ENCODE assay signal across 8 cellular contexts in the genomic region with DNA sequence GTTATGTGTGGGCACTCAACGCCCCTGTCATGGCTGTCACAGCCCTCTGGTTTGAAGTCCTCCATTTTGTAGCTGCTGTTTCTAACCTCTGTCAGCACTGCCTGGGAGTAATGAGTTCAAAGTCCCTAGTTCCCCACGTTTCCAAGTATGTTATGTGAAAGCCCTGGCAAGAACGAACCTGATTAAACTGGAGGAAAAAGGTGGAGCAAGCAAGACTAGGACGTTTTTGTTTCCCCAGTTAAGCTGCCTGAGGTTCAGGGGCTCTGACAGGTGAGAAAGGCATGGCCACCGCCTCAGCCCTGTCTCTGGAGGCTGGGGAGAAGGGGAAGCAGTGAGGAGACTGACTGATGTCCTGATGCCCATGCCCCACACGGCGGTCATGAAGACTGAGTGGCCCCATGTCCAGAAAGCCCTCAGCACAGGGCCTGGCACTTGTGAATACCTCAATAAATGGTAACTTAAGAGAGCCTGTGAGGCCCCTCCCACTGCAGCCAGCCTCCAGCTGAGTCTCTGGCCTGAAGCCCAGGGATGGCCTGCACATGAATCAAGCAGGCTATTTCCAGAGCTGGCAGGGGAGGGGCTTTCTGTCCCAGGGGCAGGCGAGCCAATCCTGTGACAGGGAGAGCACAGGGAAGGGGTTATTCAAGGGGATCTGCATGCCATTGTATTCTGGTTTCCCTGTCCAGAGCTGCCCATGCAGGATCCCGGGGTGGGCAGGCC.
DNase-seq lines count a peak whose midpoint lies in the region; ATAC-seq, FAIRE-seq and TF ChIP-seq lines count a peak whose summit lies in the region.

No MANE protein-coding gene starts in this region.

- FAIRE-seq in GM19239 (lab: Jason Lieb, UNC), result no peak

- H3K27me3 ChIP-seq in esophagus muscularis mucosa, result no peaks in the 10 kb centered on the region
- H3K27me3 ChIP-seq in mucosa of rectum (ENCODE audit: control insufficient read depth in 2 of 2, insufficient read depth in 2 of 2, low read length in 2 of 2), result no peaks in the 10 kb centered on the region
- H3K27me3 ChIP-seq in effector memory CD4-positive, alpha-beta T cell (replicated peaks; ENCODE audit: control insufficient read depth, insufficient read depth, low read length, poor library complexity, severe bottlenecking), result no peaks in the 10 kb centered on the region

- no peaks in the 10 kb centered on the region for H3K9me3 ChIP-seq in esophagus muscularis mucosa
- H3K9me3 ChIP-seq in mucosa of rectum (ENCODE audit: control insufficient read depth in 2 of 2, low read length in 2 of 2), result no peaks in the 10 kb centered on the region
- H3K9me3 ChIP-seq in effector memory CD4-positive, alpha-beta T cell (ENCODE audit: control insufficient read depth, low read length), result no peaks in the 10 kb centered on the region

- H3K4me3 ChIP-seq in HFF-Myc (replicated peaks; ENCODE audit: low read depth, low read length), result no peak overlapping the region
- no peak overlapping the region for H3K4me3 ChIP-seq in esophagus muscularis mucosa
- H3K4me3 ChIP-seq in mucosa of rectum (ENCODE audit: low read length in 2 of 2), result peak overlapping the region in 1 of 2 donors; percentile 38
- no peak overlapping the region for H3K4me3 ChIP-seq in effector memory CD4-positive, alpha-beta T cell (ENCODE audit: insufficient read depth, low read depth, low read length, poor library complexity, severe bottlenecking)

- TF ChIP-seq CTCF in HFF-Myc (IDR thresholded peaks at IDR 0.05; ENCODE audit: low read depth, low read length, missing control alignments) (no peak), esophagus muscularis mucosa (IDR thresholded peaks at IDR 0.05) (no peak)

- WGBS in esophagus muscularis mucosa, result 24% methylated on average over 6 of the region's 9 CpGs

- TF ChIP-seq POLR2A in esophagus muscularis mucosa (IDR thresholded peaks at IDR 0.05; ENCODE audit: low read depth), result no peak

- intact Hi-C loops in esophagus muscularis mucosa (cut with DNase I), result no loop called here

- H3K4me1 ChIP-seq in esophagus muscularis mucosa, result peaks cover 66 to 68% (median 67%) of the 10 kb centered on the region in 4 donors
- peaks cover 39 to 53% of the 10 kb centered on the region in 2 donors for H3K4me1 ChIP-seq in mucosa of rectum (ENCODE audit: control insufficient read depth in 2 of 2, insufficient read depth in 2 of 2, low read length in 2 of 2)
- H3K4me1 ChIP-seq in effector memory CD4-positive, alpha-beta T cell (ENCODE audit: control insufficient read depth, insufficient read depth, low read length, poor library complexity, severe bottlenecking), result no peaks in the 10 kb centered on the region

- no peak for ATAC-seq in HG03439 (IDR thresholded peaks at IDR 0.05; ENCODE audit: unreplicated experiment)

- H3K36me3 ChIP-seq in esophagus muscularis mucosa (peaks cover 0 to 21% (median 3%) of the 10 kb centered on the region in 4 donors), mucosa of rectum (ENCODE audit: control insufficient read depth in 2 of 2, insufficient read depth in 2 of 2, low read length in 2 of 2) (peaks cover 13 to 23% of the 10 kb centered on the region in 2 donors)
- no peaks in the 10 kb centered on the region for H3K36me3 ChIP-seq in effector memory CD4-positive, alpha-beta T cell (ENCODE audit: control insufficient read depth, insufficient read depth, low read length)

- no peak for TF ChIP-seq EP300 in esophagus muscularis mucosa (IDR thresholded peaks at IDR 0.05)

- H3K9ac ChIP-seq in mucosa of rectum (ENCODE audit: low read depth in 1 of 2, low read length in 2 of 2), result peak overlapping the region; percentile 60 to 67

- H3K27ac ChIP-seq in esophagus muscularis mucosa (replicated peaks in 1 of 4) (peak overlapping the region; percentile 64 to 79 (median 70)), mucosa of rectum (ENCODE audit: low read depth in 2 of 2, low read length in 2 of 2) (peak overlapping the region; percentile 87 to 92)
- no peak overlapping the region for H3K27ac ChIP-seq in effector memory CD4-positive, alpha-beta T cell (ENCODE audit: insufficient read depth, low read length, poor library complexity, severe bottlenecking)

- DNase-seq in HFF-Myc (ENCODE audit: extremely low read depth, low read depth) (peak; percentile 61), RPMI7951 (ENCODE audit: low read depth) (peak; percentile 85), esophagus muscularis mucosa (ENCODE audit: extremely low spot score) (peak; percentile 95), cortex of kidney (lab: John Stamatoyannopoulos, UW) (no peak), GM19239 (ENCODE audit: insufficient read length, low spot score) (no peak)
- no peak for DNase-seq in effector memory CD4-positive, alpha-beta T cell

Comparison
In these comparisons a context has a peak if more than half of its experiments do, and no peak if none do; other contexts are left out.
1. DNase-seq: peak in HFF-Myc (single experiment), RPMI7951 (single experiment) and esophagus muscularis mucosa (single experiment); none in cortex of kidney (single experiment), GM19239 (single experiment) and effector memory CD4-positive, alpha-beta T cell (0 of 3).